In the genomic region with DNA sequence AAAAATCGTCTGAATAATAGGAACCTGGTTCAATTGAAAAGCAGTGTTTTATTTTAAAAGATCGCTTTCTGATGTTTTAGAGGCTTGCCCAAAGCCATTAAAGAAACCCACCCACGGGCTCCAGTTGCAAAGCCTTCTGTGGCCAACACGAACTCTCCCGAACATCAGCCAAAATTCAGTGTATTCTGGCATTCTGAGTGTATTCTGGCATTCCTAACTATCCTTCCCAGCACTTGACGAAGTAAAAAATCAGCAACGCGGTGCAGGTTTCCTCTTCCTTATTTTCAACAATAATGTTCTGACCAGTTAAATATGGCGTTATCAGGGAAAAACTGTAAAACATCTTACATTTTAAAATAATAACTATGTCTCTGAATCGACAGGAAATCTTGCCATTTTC, we compare ENCODE assay signal across 7 cellular contexts. TPM values are rescaled to one million over a fixed set of nuclear protein-coding genes. Genes with fewer than 3 reads are reported as not detected.
DNase-seq lines count a peak whose midpoint lies in the region; ATAC-seq, FAIRE-seq and TF ChIP-seq lines count a peak whose summit lies in the region.

No MANE protein-coding gene starts in this region.

- peak overlapping the region; percentile 83 for H3K23ac ChIP-seq in IMR-90 (ENCODE audit: low read depth, low read length)

- H3K18ac ChIP-seq in IMR-90 (ENCODE audit: low read depth, low read length), result peak overlapping the region; percentile 70; the same call in 1 of the 2 replicates

- H3K9me1 ChIP-seq in IMR-90 (ENCODE audit: insufficient read depth, low read length), result peaks cover 33% of the 10 kb centered on the region

- 10% methylated on average over 2 of the region's 10 CpGs; no CpG with 5 or more reads in 1 of the 2 experiments for WGBS in IMR-90 (ENCODE audit: extremely low coverage in 2 of 2, insufficient read length in 1 of 2), 2 experiments

- TF ChIP-seq CTCF in IMR-90 (conservative IDR thresholded peaks at IDR 0.05; ENCODE audit: low read depth, low read length), result no peak
- TF ChIP-seq CTCF in kidney (IDR thresholded peaks at IDR 0.05; ENCODE audit: borderline replicate concordance, extremely low read depth, insufficient read depth), result no peak

- CTCF ChIA-PET in IMR-90 (lab: Yijun Ruan, JAX), result no interaction called here

- no peaks in the 10 kb centered on the region for H3K36me3 ChIP-seq in IMR-90 (ENCODE audit: control insufficient read depth, insufficient read depth, low read length)
- no peaks in the 10 kb centered on the region for H3K36me3 ChIP-seq in kidney (ENCODE audit: control insufficient read depth in 1 of 2, insufficient read depth in 2 of 2, low read length in 2 of 2)

- H2AK9ac ChIP-seq in IMR-90 (replicated peaks; ENCODE audit: low read depth, low read length, poor library complexity), result no peak overlapping the region

- peak overlapping the region; percentile 85 for H3K14ac ChIP-seq in IMR-90 (replicated peaks; ENCODE audit: low read depth, low read length)

- H3K27me3 ChIP-seq in IMR-90 (ENCODE audit: control insufficient read depth, insufficient read depth, low read length), result no peaks in the 10 kb centered on the region

- DNase-seq in IMR-90, result peak; percentile 50
- DNase-seq in astrocyte of the hippocampus (ENCODE audit: low read depth, low spot score), result peak; percentile 72
- DNase-seq in kidney, result no peak
- peak; percentile 44 for DNase-seq in stromal cell of bone marrow (ENCODE audit: low read depth)
- no peak for DNase-seq in NCI-H774 (lab: John Stamatoyannopoulos, UW)
- DNase-seq in stimulated activated CD4-positive, alpha-beta T cell treated with anti-CD3 and anti-CD28 coated beads, Interleukin-15, amount 100 ng/mL, for 24 hours, result no peak

- H3K4me3 ChIP-seq in IMR-90 (ENCODE audit: insufficient read depth, low read depth, low read length) (peak overlapping the region; percentile 49; the same call in 1 of the 2 replicates), kidney (ENCODE audit: low read length in 2 of 2) (peak overlapping the region; percentile 61 to 78)

- no peak overlapping the region for H2AK5ac ChIP-seq in IMR-90 (ENCODE audit: low read depth, low read length)

- peak overlapping the region; percentile 85 for H2BK5ac ChIP-seq in IMR-90 (ENCODE audit: low read depth, low read length, poor library complexity, severe bottlenecking)

- peak overlapping the region; percentile 96 for H3K56ac ChIP-seq in IMR-90 (ENCODE audit: extremely low read depth, insufficient read depth, low read length)

- no peak for ATAC-seq in IMR-90 (ENCODE audit: low read depth)
- no peak for ATAC-seq in HG03196 (IDR thresholded peaks at IDR 0.05; ENCODE audit: unreplicated experiment)

- H2BK20ac ChIP-seq in IMR-90 (ENCODE audit: low read depth, low read length), result peak overlapping the region; percentile 40; the same call in 1 of the 2 replicates

- dilution Hi-C loops in IMR-90 (cut with HindIII; ENCODE audit: low sequenced_read_pairs, unreplicated experiment), result no loop called here

- POLR2A ChIA-PET in IMR-90 (lab: Charles Lee; ENCODE audit: unreplicated experiment), result no interaction called here

- H3K79me1 ChIP-seq in IMR-90 (ENCODE audit: low read depth in 1 of 2, low read length in 2 of 2), result peaks cover 27 to 80% of the 10 kb centered on the region in 2 experiments

- H4K8ac ChIP-seq in IMR-90 (ENCODE audit: low read depth in 2 of 2, low read length in 2 of 2), result peak overlapping the region; percentile 75 to 86

- no peak for FAIRE-seq in kidney (lab: Jason Lieb, UNC)

- peak overlapping the region; percentile 89; the same call in 1 of the 2 replicates for H4K91ac ChIP-seq in IMR-90 (ENCODE audit: insufficient read depth, low read depth, low read length)

- H3K4ac ChIP-seq in IMR-90 (ENCODE audit: low read depth, low read length), result peak overlapping the region; percentile 77

- no peak for TF ChIP-seq RAD21 in IMR-90 (IDR thresholded peaks at IDR 0.05; ENCODE audit: low read length)

- peak overlapping the region; percentile 4; the same call in 1 of the 2 replicates for H4K5ac ChIP-seq in IMR-90 (ENCODE audit: low read depth, low read length)

- H3K9ac ChIP-seq in IMR-90 (ENCODE audit: low read depth, low read length) (peak overlapping the region; percentile 76), kidney (ENCODE audit: low read length in 2 of 2) (peak overlapping the region in 1 of 2 donors; percentile 28)

- in situ Hi-C loops in IMR-90 (cut with MboI; ENCODE audit: low sequenced_read_pairs), result loop anchor here (25.0 kb wide), 1 partner anchor 662 kb away; no protein-coding TSS in a partner anchor

- TF ChIP-seq POLR2A in IMR-90 (IDR thresholded peaks at IDR 0.05; ENCODE audit: low read depth, low read length), result no peak; the same call in 1 of the 2 replicates

- peak overlapping the region; percentile 83 for H3K27ac ChIP-seq in IMR-90 (ENCODE audit: insufficient read depth, low read length)
- H3K27ac ChIP-seq in kidney (ENCODE audit: low read depth in 2 of 2, low read length in 2 of 2), result peak overlapping the region; percentile 7 to 84

- peaks cover 66% of the 10 kb centered on the region for H4K20me1 ChIP-seq in IMR-90 (ENCODE audit: insufficient read depth, low read length)

- H3K4me1 ChIP-seq in IMR-90 (ENCODE audit: control insufficient read depth, insufficient read depth, low read length), result peaks cover 46% of the 10 kb centered on the region
- peaks cover 36 to 37% of the 10 kb centered on the region in 2 donors for H3K4me1 ChIP-seq in kidney (ENCODE audit: control insufficient read depth in 1 of 2, insufficient read depth in 1 of 2, low read depth in 1 of 2, low read length in 2 of 2)

- intact Hi-C loops in IMR-90 (cut with micrococcal nuclease) (loop anchor here (2.0 to 5.0 kb wide), 2 partner anchors 33 to 38 kb away; no protein-coding TSS in a partner anchor), kidney (cut with DNase I) (no loop called here)

- H2BK120ac ChIP-seq in IMR-90 (ENCODE audit: low read depth, low read length), result peak overlapping the region; percentile 85

- BruUV-seq in IMR-90 (replicated peaks; lab: Mats Ljungman, UMichigan), result no TSS peak

- H3K4me2 ChIP-seq in IMR-90 (ENCODE audit: low read depth, low read length), result peak overlapping the region; percentile 97

- peak overlapping the region; percentile 32; the same call in 1 of the 3 replicates for H2BK15ac ChIP-seq in IMR-90 (ENCODE audit: low read depth, low read length)

- H2AFZ ChIP-seq in IMR-90 (replicated peaks; ENCODE audit: low read length, poor library complexity), result no peak overlapping the region

- H3K9me3 ChIP-seq in IMR-90 (ENCODE audit: control insufficient read depth, insufficient read depth, low read length) (no peaks in the 10 kb centered on the region), kidney (ENCODE audit: control insufficient read depth in 1 of 2, low read length in 2 of 2) (no peaks in the 10 kb centered on the region)

TF ChIP-seq in IMR-90, 13 proteins besides CTCF, POLR2A, EP300 and RAD21:
- TF ChIP-seq MXI1 (IDR thresholded peaks at IDR 0.05; ENCODE audit: borderline replicate concordance, low read depth, low read length) (no peak), SMC3 (IDR thresholded peaks at IDR 0.05; ENCODE audit: low read depth, low read length) (no peak), MAZ (IDR thresholded peaks at IDR 0.05; ENCODE audit: borderline replicate concordance, low read depth, low read length) (no peak), RFX5 (IDR thresholded peaks at IDR 0.05; ENCODE audit: low read depth, low read length) (no peak), FOS (IDR thresholded peaks at IDR 0.05; ENCODE audit: low read depth, low read length) (no peak), CEBPB (IDR thresholded peaks at IDR 0.05; ENCODE audit: low read depth, low read length) (no peak), MAFK (IDR thresholded peaks at IDR 0.05; ENCODE audit: low read depth, low read length) (no peak), RCOR1 (IDR thresholded peaks at IDR 0.05; ENCODE audit: insufficient replicate concordance, low read length) (no peak), CHD1 (IDR thresholded peaks at IDR 0.05; ENCODE audit: low read depth, low read length) (no peak)
- TF ChIP-seq, protein P1, sequence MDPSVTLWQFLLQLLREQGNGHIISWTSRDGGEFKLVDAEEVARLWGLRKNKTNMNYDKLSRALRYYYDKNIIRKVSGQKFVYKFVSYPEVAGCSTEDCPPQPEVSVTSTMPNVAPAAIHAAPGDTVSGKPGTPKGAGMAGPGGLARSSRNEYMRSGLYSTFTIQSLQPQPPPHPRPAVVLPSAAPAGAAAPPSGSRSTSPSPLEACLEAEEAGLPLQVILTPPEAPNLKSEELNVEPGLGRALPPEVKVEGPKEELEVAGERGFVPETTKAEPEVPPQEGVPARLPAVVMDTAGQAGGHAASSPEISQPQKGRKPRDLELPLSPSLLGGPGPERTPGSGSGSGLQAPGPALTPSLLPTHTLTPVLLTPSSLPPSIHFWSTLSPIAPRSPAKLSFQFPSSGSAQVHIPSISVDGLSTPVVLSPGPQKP (IDR thresholded peaks at IDR 0.05; ENCODE audit: borderline replicate concordance, low read depth, low read length), result no peak
- TF ChIP-seq, protein P2, sequence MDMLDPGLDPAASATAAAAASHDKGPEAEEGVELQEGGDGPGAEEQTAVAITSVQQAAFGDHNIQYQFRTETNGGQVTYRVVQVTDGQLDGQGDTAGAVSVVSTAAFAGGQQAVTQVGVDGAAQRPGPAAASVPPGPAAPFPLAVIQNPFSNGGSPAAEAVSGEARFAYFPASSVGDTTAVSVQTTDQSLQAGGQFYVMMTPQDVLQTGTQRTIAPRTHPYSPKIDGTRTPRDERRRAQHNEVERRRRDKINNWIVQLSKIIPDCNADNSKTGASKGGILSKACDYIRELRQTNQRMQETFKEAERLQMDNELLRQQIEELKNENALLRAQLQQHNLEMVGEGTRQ (IDR thresholded peaks at IDR 0.05; ENCODE audit: low read depth, low read length), result no peak

RNA-seq across cellular contexts. Expression of gene ZNF516, which starts 44.6 kb away (rescaled TPM):
- total RNA-seq in IMR-90 (2012; rRNA removed), result 7.9 and 9.7 TPM in 2 replicates
- polyA plus RNA-seq in IMR-90 (2012; rRNA removed), result 16.6 and 16.9 TPM in 2 replicates
- polyA plus RNA-seq in IMR-90 (2012; cell fraction: cytosol; rRNA removed), result 11.0 and 15.4 TPM in 2 replicates
- 50.6 and 72.6 TPM in 2 replicates for polyA plus RNA-seq in IMR-90 (2012; cell fraction: nucleus; rRNA removed; ENCODE audit: low replicate concordance)
- total RNA-seq in kidney, result 28.7 TPM
- 6.7 TPM for polyA plus RNA-seq in kidney (ENCODE audit: insufficient read depth, low read depth, low replicate concordance)

Comparison
In these comparisons a context has a peak if more than half of its experiments do, and no peak if none do; other contexts are left out.
1. DNase-seq: peak in IMR-90 (single experiment), astrocyte of the hippocampus (single experiment) and stromal cell of bone marrow (single experiment); none in kidney (single experiment), NCI-H774 (single experiment) and stimulated activated CD4-positive, alpha-beta T cell treated with anti-CD3 and anti-CD28 coated beads, Interleukin-15, amount 100 ng/mL, for 24 hours (single experiment).